In the genomic region with DNA sequence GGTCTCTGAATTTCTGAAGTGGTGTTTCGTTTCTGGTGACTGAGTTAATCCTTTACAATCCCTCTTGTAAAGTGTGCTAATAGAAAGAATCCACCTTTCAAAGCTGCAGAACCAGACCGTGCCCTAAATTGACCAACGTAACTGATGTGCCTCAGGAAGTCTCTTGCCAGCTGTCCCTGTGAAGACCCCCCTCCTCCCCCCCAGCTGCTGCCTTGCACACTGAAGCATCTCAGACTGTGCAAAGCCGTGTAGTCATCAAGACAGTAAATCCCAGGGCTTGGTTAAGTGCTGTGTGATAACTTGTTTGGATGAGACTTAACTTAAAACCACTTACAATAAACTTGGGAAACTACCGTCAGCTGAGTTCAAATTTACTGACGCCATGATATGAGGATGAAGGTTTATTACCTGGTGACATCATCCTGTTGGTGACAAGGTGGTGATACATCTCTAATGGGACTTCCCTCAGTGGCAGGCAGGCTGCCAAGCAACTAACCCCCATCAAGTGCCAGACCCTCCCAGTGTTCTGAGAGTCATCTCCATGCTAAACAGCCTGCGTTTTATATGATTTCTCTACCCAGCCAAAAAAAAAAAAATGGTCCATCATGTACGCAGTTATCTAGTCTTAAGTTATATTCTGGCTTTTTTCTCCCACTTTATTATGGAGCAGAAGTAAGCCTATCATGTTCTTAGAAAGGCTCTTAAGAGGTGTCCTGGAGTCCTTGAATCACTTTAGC, we compare ENCODE assay signal across 10 cellular contexts. TPM values are rescaled to one million over a fixed set of nuclear protein-coding genes. Genes with fewer than 3 reads are reported as not detected.
DNase-seq lines count a peak whose midpoint lies in the region; ATAC-seq and TF ChIP-seq lines count a peak whose summit lies in the region.
"Not testable (repeated sequence)": the region's sequence is repeated elsewhere in the genome, so short reads cannot be mapped to it uniquely, and the experiment has no call there.
"Had no signal": no experiment of that assay in that cellular context is flagged by ENCODE, and none has a peak within 500 bp of the region (broad histone marks: within the 10 kb centered on the region; RNA-seq: fewer than 3 reads in every experiment).

No MANE protein-coding gene starts in this region.

- H2BK15ac ChIP-seq in IMR-90 (ENCODE audit: low read depth, low read length) = not testable (repeated sequence)

- TF ChIP-seq CTCF in Calu3 (IDR thresholded peaks at IDR 0.05; ENCODE audit: unreplicated experiment); IMR-90 (conservative IDR thresholded peaks at IDR 0.05; ENCODE audit: low read depth, low read length); fibroblast of mammary gland (conservative IDR thresholded peaks at IDR 0.05; ENCODE audit: control insufficient read depth, insufficient read depth, low read depth, low read length): not testable (repeated sequence)

- H3K36me3 ChIP-seq in IMR-90 (ENCODE audit: control insufficient read depth, insufficient read depth, low read length) = peaks cover 31% of the 10 kb centered on the region

- DNase-seq in Calu3; naive thymus-derived CD8-positive, alpha-beta T cell: not testable (repeated sequence)
- DNase-seq in IMR-90 (peak; percentile 88), amniotic epithelial cell (ENCODE audit: low read depth) (peak; percentile 49), fibroblast of mammary gland (ENCODE audit: low read depth) (peak; percentile 75)
- DNase-seq in activated CD4-positive, alpha-beta T cell treated with anti-CD3 and anti-CD28 coated beads, Interleukin-2, amount 50 U/mL, for 4 hours = peak; percentile 21 to 40
- DNase-seq in stimulated activated naive CD8-positive, alpha-beta T cell treated with anti-CD3 and anti-CD28 coated beads, Interleukin-15, amount 100 ng/mL, for 72 hours = peak in 1 of 2 donors; percentile 33

- not testable (repeated sequence) for H3K4me3 Mint-ChIP-seq in Calu3 (ENCODE audit: low read depth, unreplicated experiment); naive thymus-derived CD8-positive, alpha-beta T cell
- H3K4me3 Mint-ChIP-seq in stimulated activated naive CD8-positive, alpha-beta T cell treated with anti-CD3 and anti-CD28 coated beads, Interleukin-15, amount 100 ng/mL, for 72 hours = peak overlapping the region in 1 of 2 donors; percentile 38

- not testable (repeated sequence) for BruUV-seq in Calu3 (replicated peaks; lab: Mats Ljungman, UMichigan); IMR-90 (replicated peaks; lab: Mats Ljungman, UMichigan)

- not testable (repeated sequence) for H3K23ac ChIP-seq in IMR-90 (ENCODE audit: low read depth, low read length)

- H3K14ac ChIP-seq in IMR-90 (replicated peaks; ENCODE audit: low read depth, low read length) = not testable (repeated sequence)

- peaks cover 12% of the 10 kb centered on the region for H3K9me1 ChIP-seq in IMR-90 (ENCODE audit: insufficient read depth, low read length)

- peak overlapping the region; percentile 83 for H3K27ac Mint-ChIP-seq in Calu3 (ENCODE audit: unreplicated experiment)
- H3K27ac Mint-ChIP-seq in naive thymus-derived CD8-positive, alpha-beta T cell = peak overlapping the region in 8 of 10 donors; percentile 22 to 83 (median 70)
- peak overlapping the region; percentile 40 to 59 for H3K27ac Mint-ChIP-seq in stimulated activated naive CD8-positive, alpha-beta T cell treated with anti-CD3 and anti-CD28 coated beads, Interleukin-15, amount 100 ng/mL, for 72 hours

- H3K4me1 Mint-ChIP-seq in Calu3 (ENCODE audit: low read depth, unreplicated experiment) = peaks cover 55% of the 10 kb centered on the region
- peaks cover 26 to 65% (median 61%) of the 10 kb centered on the region in 4 donors for H3K4me1 Mint-ChIP-seq in naive thymus-derived CD8-positive, alpha-beta T cell
- peaks cover 75% of the 10 kb centered on the region for H3K4me1 Mint-ChIP-seq in stimulated activated naive CD8-positive, alpha-beta T cell treated with anti-CD3 and anti-CD28 coated beads, Interleukin-15, amount 100 ng/mL, for 72 hours

- H4K5ac ChIP-seq in IMR-90 (ENCODE audit: low read depth, low read length) = not testable (repeated sequence)

- H3K18ac ChIP-seq in IMR-90 (ENCODE audit: low read depth, low read length) = not testable (repeated sequence)

- not testable (repeated sequence) for H4K91ac ChIP-seq in IMR-90 (ENCODE audit: insufficient read depth, low read depth, low read length)

- not testable (repeated sequence) for TF ChIP-seq POLR2A in IMR-90 (IDR thresholded peaks at IDR 0.05; ENCODE audit: low read depth, low read length)

- H3K9me3 ChIP-seq in IMR-90 (ENCODE audit: control insufficient read depth, insufficient read depth, low read length) = not testable (repeated sequence)

- H3K9ac ChIP-seq in IMR-90 (ENCODE audit: low read depth, low read length) = not testable (repeated sequence)

- H2BK120ac ChIP-seq in IMR-90 (ENCODE audit: low read depth, low read length) = not testable (repeated sequence)

- dilution Hi-C loops in IMR-90 (cut with HindIII; ENCODE audit: low sequenced_read_pairs, unreplicated experiment) = not testable (repeated sequence)

- not testable (repeated sequence) for H2AFZ ChIP-seq in IMR-90 (replicated peaks; ENCODE audit: low read length, poor library complexity)

- H2BK5ac ChIP-seq in IMR-90 (ENCODE audit: low read depth, low read length, poor library complexity, severe bottlenecking) = not testable (repeated sequence)

- H3K27me3 Mint-ChIP-seq in Calu3 (ENCODE audit: unreplicated experiment); naive thymus-derived CD8-positive, alpha-beta T cell; stimulated activated naive CD8-positive, alpha-beta T cell treated with anti-CD3 and anti-CD28 coated beads, Interleukin-15, amount 100 ng/mL, for 72 hours: not testable (repeated sequence)

- H3K4ac ChIP-seq in IMR-90 (ENCODE audit: low read depth, low read length) = not testable (repeated sequence)

- H3K79me1 ChIP-seq in IMR-90 (ENCODE audit: low read depth in 1 of 2, low read length in 2 of 2) = peaks cover 9 to 44% of the 10 kb centered on the region in 2 experiments

- H2AK5ac ChIP-seq in IMR-90 (ENCODE audit: low read depth, low read length) = 0 out of 2 replicates have a peak overlapping the region, but pooled peaks have one; percentile 45

- peaks cover 15% of the 10 kb centered on the region for H3K4me1 ChIP-seq in IMR-90 (ENCODE audit: control insufficient read depth, insufficient read depth, low read length)

- not testable (repeated sequence) for H3K9me3 Mint-ChIP-seq in Calu3 (ENCODE audit: low read depth, unreplicated experiment); naive thymus-derived CD8-positive, alpha-beta T cell; stimulated activated naive CD8-positive, alpha-beta T cell treated with anti-CD3 and anti-CD28 coated beads, Interleukin-15, amount 100 ng/mL, for 72 hours

- H2AK9ac ChIP-seq in IMR-90 (replicated peaks; ENCODE audit: low read depth, low read length, poor library complexity) = not testable (repeated sequence)

- H3K27ac ChIP-seq in IMR-90 (ENCODE audit: insufficient read depth, low read length) = not testable (repeated sequence)

- POLR2A ChIA-PET in IMR-90 (lab: Charles Lee; ENCODE audit: unreplicated experiment); naive thymus-derived CD8-positive, alpha-beta T cell (lab: Charles Lee): not testable (repeated sequence)

- H3K4me2 ChIP-seq in IMR-90 (ENCODE audit: low read depth, low read length) = not testable (repeated sequence)

- H2BK20ac ChIP-seq in IMR-90 (ENCODE audit: low read depth, low read length) = not testable (repeated sequence)

- not testable (repeated sequence) for H3K27me3 ChIP-seq in IMR-90 (ENCODE audit: control insufficient read depth, insufficient read depth, low read length)

- not testable (repeated sequence) for ATAC-seq in IMR-90 (ENCODE audit: low read depth)
- peak in 1 of 2 donors; percentile 67 for ATAC-seq in naive thymus-derived CD8-positive, alpha-beta T cell
- ATAC-seq in stimulated activated naive CD8-positive, alpha-beta T cell treated with anti-CD3 and anti-CD28 coated beads, Interleukin-15, amount 100 ng/mL, for 72 hours = peak; percentile 67

- not testable (repeated sequence) for H4K8ac ChIP-seq in IMR-90 (ENCODE audit: low read depth in 2 of 2, low read length in 2 of 2)

- no CpG with 5 or more reads among the region's 8 CpGs for WGBS in IMR-90 (ENCODE audit: extremely low coverage in 2 of 2, insufficient read length in 1 of 2), 2 experiments

- intact Hi-C loops in Calu3 (cut with micrococcal nuclease; ENCODE audit: unreplicated experiment); IMR-90 (cut with micrococcal nuclease): not testable (repeated sequence)

- H4K20me1 ChIP-seq in IMR-90 (ENCODE audit: insufficient read depth, low read length) = peaks cover 71% of the 10 kb centered on the region

- not testable (repeated sequence) for TF ChIP-seq RAD21 in IMR-90 (IDR thresholded peaks at IDR 0.05; ENCODE audit: low read length)

- in situ Hi-C loops in IMR-90 (cut with MboI; ENCODE audit: low sequenced_read_pairs) = not testable (repeated sequence)

- H3K4me3 ChIP-seq in IMR-90 (ENCODE audit: insufficient read depth, low read depth, low read length); fibroblast of mammary gland (ENCODE audit: control insufficient read depth, low read depth, low read length): not testable (repeated sequence)

- not testable (repeated sequence) for H3K56ac ChIP-seq in IMR-90 (ENCODE audit: extremely low read depth, insufficient read depth, low read length)

- CTCF ChIA-PET in Calu3 (lab: Charles Lee) = interaction anchor here (2.9 kb wide), 1 partner anchor 20 kb away, joined by 12 read pairs; a partner anchor contains a TSS
- CTCF ChIA-PET in IMR-90 (lab: Yijun Ruan, JAX) = interaction anchor here (1.3 kb wide), 3 partner anchors 8 to 59 kb away, joined by 4 read pairs; no protein-coding TSS in a partner anchor

- H3K36me3 Mint-ChIP-seq in Calu3 (ENCODE audit: insufficient read depth, unreplicated experiment) = peaks cover 88% of the 10 kb centered on the region
- H3K36me3 Mint-ChIP-seq in naive thymus-derived CD8-positive, alpha-beta T cell = peaks cover 0 to 63% (median 18%) of the 10 kb centered on the region in 3 donors

RNA-seq across cellular contexts. Expression of a gene that starts 20.5 kb away (rescaled TPM):
- total RNA-seq in Calu3 (2022) (10.5 and 11.6 TPM in 2 replicates), IMR-90 (2012; rRNA removed) (not detected in 2 replicates)
- polyA plus RNA-seq in IMR-90 (2012; rRNA removed) = 0.10 TPM in 1 of 2 replicates, not detected in the other
- 0.06 and 0.18 TPM in 2 replicates for polyA plus RNA-seq in IMR-90 (2012; cell fraction: cytosol; rRNA removed)
- polyA plus RNA-seq in IMR-90 (2012; cell fraction: nucleus; rRNA removed; ENCODE audit: low replicate concordance) = 0.03 and 0.25 TPM in 2 replicates
- polyA plus RNA-seq in PFSK-1 (2012; ENCODE audit: insufficient read length, low read depth) = not detected
- under 1 TPM in 1 of 2 experiments, not detected in 1; 0.44 TPM for total RNA-seq in naive thymus-derived CD8-positive, alpha-beta T cell
- 1 to 10 TPM in 1 of 3 donors, not detected in 2; 1.1 TPM for polyA plus RNA-seq in naive thymus-derived CD8-positive, alpha-beta T cell
- total RNA-seq: frontal cortex had no signal

RNA-seq across cellular contexts. Expression of a gene that starts 25.3 kb away (rescaled TPM):
- total RNA-seq in Calu3 (2022) (not detected in 2 replicates), IMR-90 (2012; rRNA removed) (under 0.01 TPM in 1 of 2 replicates, not detected in the other)
- polyA plus RNA-seq in IMR-90 (2012; rRNA removed) = 0.32 TPM in 2 replicates
- polyA plus RNA-seq in IMR-90 (2012; cell fraction: cytosol; rRNA removed) = 0.24 and 0.26 TPM in 2 replicates
- polyA plus RNA-seq in IMR-90 (2012; cell fraction: nucleus; rRNA removed; ENCODE audit: low replicate concordance) = 1.4 and 3.8 TPM in 2 replicates
- polyA plus RNA-seq in PFSK-1 (2012; ENCODE audit: insufficient read length, low read depth) = 0.88 TPM
- 1 to 10 TPM; 4.0 to 5.3 TPM for total RNA-seq in naive thymus-derived CD8-positive, alpha-beta T cell
- 10 to 100 TPM in 1 of 3 donors, 1 to 10 TPM in 2; 5.0 to 11.4 (median 7.1) TPM for polyA plus RNA-seq in naive thymus-derived CD8-positive, alpha-beta T cell
- total RNA-seq: Caco-2 had no signal

RNA-seq across cellular contexts. Expression of a gene that starts 27.6 kb away (rescaled TPM):
- total RNA-seq in Calu3 (2022) = not detected in 2 replicates
- total RNA-seq in IMR-90 (2012; rRNA removed) = 1.3 and 1.7 TPM in 2 replicates
- 2.9 and 3.5 TPM in 2 replicates for polyA plus RNA-seq in IMR-90 (2012; rRNA removed)
- polyA plus RNA-seq in IMR-90 (2012; cell fraction: cytosol; rRNA removed) = 3.6 and 4.3 TPM in 2 replicates
- 1.2 and 1.9 TPM in 2 replicates for polyA plus RNA-seq in IMR-90 (2012; cell fraction: nucleus; rRNA removed; ENCODE audit: low replicate concordance)
- polyA plus RNA-seq in PFSK-1 (2012; ENCODE audit: insufficient read length, low read depth) = 0.39 TPM
- total RNA-seq in naive thymus-derived CD8-positive, alpha-beta T cell = 1 to 10 TPM in 1 of 2 experiments, under 1 TPM in 1; 0.52 to 2.1 TPM
- 1 to 10 TPM in 1 of 3 donors, under 1 TPM in 2; 0.40 to 1.0 (median 0.53) TPM for polyA plus RNA-seq in naive thymus-derived CD8-positive, alpha-beta T cell
